ENCODE assay signal across 10 cellular contexts in genomic region chr10:490891-491571, GRCh38.
DNase-seq lines count a peak whose midpoint lies in the region; ATAC-seq and TF ChIP-seq lines count a peak whose summit lies in the region.
"Had no signal": no experiment of that assay in that cellular context is flagged by ENCODE, and none has a peak within 500 bp of the region (broad histone marks: within the 10 kb centered on the region; RNA-seq: fewer than 3 reads in every experiment).

No MANE protein-coding gene starts in this region.

- peak overlapping the region; percentile 11 for H3K4me3 ChIP-seq in choroid plexus epithelial cell (ENCODE audit: low read depth, low read length)

- no peak for ATAC-seq in GM18517 (IDR thresholded peaks at IDR 0.05; ENCODE audit: unreplicated experiment)

- peak in 8 of 14 donors; percentile 35 to 59 (median 44) for DNase-seq in C1 segment of cervical spinal cord (lab: John Stamatoyannopoulos, UW)
- DNase-seq in choroid plexus epithelial cell (ENCODE audit: low read depth), result peak; percentile 47
- DNase-seq in hypothalamus (lab: John Stamatoyannopoulos, UW), result peak in 34 of 51 donors; percentile 23 to 79 (median 51)
- peak; percentile 70 for DNase-seq in putamen (ENCODE audit: low spot score)
- DNase-seq in NCI-H446 treated with DMSO at 0.1 percent for 48 hours (lab: John Stamatoyannopoulos, UW), result no peak
- no peak for DNase-seq in iPS-NIHi7 (ENCODE audit: extremely low spot score)
- DNase-seq in NOMO-1 treated with DMSO at 0.1 percent for 48 hours (lab: John Stamatoyannopoulos, UW; ENCODE audit: unreplicated experiment), result no peak
- DNase-seq: activated CD4-positive, alpha-beta T cell treated with anti-CD3 and anti-CD28 coated beads for 1 hour; stimulated activated CD4-positive, alpha-beta T cell treated with anti-CD3 and anti-CD28 coated beads, Interleukin-4, amount 100 ng/mL, for 4 hours had no signal

- TF ChIP-seq CTCF in choroid plexus epithelial cell (conservative IDR thresholded peaks at IDR 0.05; ENCODE audit: low read depth, low read length), result no peak

Comparison
In these comparisons a context has a peak if more than half of its experiments do, and no peak if none do; other contexts are left out.
1. DNase-seq: peak in C1 segment of cervical spinal cord (8 of 14), choroid plexus epithelial cell (single experiment), hypothalamus (34 of 51) and putamen (single experiment); none in NCI-H446 treated with DMSO at 0.1 percent for 48 hours (single experiment), iPS-NIHi7 (single experiment) and NOMO-1 treated with DMSO at 0.1 percent for 48 hours (single experiment).